ENCODE assay signal across 1 cellular context in the genomic region with DNA sequence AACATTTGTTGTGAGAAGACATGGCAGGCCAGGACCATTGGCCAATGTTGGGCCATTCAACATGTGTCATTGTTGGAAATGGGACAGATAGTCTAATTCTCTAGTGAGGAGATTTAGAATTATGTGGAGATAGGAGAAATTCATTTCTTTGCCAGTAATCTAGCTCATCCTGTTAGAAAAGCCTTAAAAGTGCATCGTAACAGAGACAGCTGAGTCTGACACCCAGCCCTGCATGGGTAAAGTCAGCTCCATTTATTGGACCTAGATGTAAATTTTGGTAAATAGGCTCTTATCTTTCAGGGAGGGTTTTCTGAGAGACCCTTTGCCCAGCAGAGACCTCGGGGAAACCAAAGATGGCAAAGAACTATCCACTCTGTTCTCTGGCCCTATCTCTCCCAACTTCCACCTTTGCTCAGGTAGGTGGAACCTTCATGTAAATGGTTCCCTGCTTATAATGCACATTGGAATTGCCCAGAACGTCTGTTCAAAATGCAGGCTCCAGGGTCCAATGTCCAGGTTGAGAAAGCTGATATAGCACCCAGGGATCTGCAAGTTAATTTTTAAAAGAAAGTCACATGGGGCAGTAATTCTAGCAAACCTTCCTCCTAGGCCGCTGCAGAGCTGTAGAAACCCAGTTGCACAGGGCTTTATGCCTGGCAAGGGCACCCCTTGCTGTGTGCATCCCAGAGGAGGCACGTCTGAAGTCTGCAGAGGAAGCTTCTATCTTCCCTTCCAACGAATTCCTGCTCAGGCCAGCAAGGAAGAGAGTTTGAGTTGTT.
TF ChIP-seq lines count a peak whose summit lies in the region.

No MANE protein-coding gene starts in this region.

TF ChIP-seq in HepG2, 621 proteins besides CTCF, POLR2A, EP300 and RAD21 (continued from another document and continues in another):
- TF ChIP-seq, protein P1, sequence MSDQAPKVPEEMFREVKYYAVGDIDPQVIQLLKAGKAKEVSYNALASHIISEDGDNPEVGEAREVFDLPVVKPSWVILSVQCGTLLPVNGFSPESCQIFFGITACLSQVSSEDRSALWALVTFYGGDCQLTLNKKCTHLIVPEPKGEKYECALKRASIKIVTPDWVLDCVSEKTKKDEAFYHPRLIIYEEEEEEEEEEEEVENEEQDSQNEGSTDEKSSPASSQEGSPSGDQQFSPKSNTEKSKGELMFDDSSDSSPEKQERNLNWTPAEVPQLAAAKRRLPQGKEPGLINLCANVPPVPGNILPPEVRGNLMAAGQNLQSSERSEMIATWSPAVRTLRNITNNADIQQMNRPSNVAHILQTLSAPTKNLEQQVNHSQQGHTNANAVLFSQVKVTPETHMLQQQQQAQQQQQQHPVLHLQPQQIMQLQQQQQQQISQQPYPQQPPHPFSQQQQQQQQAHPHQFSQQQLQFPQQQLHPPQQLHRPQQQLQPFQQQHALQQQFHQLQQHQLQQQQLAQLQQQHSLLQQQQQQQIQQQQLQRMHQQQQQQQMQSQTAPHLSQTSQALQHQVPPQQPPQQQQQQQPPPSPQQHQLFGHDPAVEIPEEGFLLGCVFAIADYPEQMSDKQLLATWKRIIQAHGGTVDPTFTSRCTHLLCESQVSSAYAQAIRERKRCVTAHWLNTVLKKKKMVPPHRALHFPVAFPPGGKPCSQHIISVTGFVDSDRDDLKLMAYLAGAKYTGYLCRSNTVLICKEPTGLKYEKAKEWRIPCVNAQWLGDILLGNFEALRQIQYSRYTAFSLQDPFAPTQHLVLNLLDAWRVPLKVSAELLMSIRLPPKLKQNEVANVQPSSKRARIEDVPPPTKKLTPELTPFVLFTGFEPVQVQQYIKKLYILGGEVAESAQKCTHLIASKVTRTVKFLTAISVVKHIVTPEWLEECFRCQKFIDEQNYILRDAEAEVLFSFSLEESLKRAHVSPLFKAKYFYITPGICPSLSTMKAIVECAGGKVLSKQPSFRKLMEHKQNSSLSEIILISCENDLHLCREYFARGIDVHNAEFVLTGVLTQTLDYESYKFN (CRISPR knock-in tag; conservative IDR thresholded peaks at IDR 0.05), result peak; percentile 88
- no peak; the same call in 2 of the 3 replicates for TF ChIP-seq MXI1 (IDR thresholded peaks at IDR 0.05; ENCODE audit: borderline replicate concordance, low read depth, low read length)
- TF ChIP-seq, protein P2, sequence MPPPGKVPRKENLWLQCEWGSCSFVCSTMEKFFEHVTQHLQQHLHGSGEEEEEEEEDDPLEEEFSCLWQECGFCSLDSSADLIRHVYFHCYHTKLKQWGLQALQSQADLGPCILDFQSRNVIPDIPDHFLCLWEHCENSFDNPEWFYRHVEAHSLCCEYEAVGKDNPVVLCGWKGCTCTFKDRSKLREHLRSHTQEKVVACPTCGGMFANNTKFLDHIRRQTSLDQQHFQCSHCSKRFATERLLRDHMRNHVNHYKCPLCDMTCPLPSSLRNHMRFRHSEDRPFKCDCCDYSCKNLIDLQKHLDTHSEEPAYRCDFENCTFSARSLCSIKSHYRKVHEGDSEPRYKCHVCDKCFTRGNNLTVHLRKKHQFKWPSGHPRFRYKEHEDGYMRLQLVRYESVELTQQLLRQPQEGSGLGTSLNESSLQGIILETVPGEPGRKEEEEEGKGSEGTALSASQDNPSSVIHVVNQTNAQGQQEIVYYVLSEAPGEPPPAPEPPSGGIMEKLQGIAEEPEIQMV (CRISPR knock-in tag; IDR thresholded peaks at IDR 0.05; ENCODE audit: low read depth), result no peak
- peak; percentile 60; the same call in 1 of the 2 replicates for TF ChIP-seq TAF1 (CRISPR knock-in tag; IDR thresholded peaks at IDR 0.05)
- peak; percentile 93 for TF ChIP-seq HNF4G (IDR thresholded peaks at IDR 0.05; ENCODE audit: borderline replicate concordance, low read depth, low read length)
- peak; percentile 88 for TF ChIP-seq HNF4G (CRISPR knock-in tag; IDR thresholded peaks at IDR 0.05; ENCODE audit: borderline replicate concordance, low read depth)
- no peak for TF ChIP-seq RBM39 (IDR thresholded peaks at IDR 0.05; ENCODE audit: low read depth, low read length, poor library complexity, severe bottlenecking)
- no peak for TF ChIP-seq HIVEP1 (CRISPR knock-in tag; IDR thresholded peaks at IDR 0.05)
- TF ChIP-seq, protein P3, sequence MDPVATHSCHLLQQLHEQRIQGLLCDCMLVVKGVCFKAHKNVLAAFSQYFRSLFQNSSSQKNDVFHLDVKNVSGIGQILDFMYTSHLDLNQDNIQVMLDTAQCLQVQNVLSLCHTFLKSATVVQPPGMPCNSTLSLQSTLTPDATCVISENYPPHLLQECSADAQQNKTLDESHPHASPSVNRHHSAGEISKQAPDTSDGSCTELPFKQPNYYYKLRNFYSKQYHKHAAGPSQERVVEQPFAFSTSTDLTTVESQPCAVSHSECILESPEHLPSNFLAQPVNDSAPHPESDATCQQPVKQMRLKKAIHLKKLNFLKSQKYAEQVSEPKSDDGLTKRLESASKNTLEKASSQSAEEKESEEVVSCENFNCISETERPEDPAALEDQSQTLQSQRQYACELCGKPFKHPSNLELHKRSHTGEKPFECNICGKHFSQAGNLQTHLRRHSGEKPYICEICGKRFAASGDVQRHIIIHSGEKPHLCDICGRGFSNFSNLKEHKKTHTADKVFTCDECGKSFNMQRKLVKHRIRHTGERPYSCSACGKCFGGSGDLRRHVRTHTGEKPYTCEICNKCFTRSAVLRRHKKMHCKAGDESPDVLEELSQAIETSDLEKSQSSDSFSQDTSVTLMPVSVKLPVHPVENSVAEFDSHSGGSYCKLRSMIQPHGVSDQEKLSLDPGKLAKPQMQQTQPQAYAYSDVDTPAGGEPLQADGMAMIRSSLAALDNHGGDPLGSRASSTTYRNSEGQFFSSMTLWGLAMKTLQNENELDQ (CRISPR knock-in tag; IDR thresholded peaks at IDR 0.05; ENCODE audit: borderline replicate concordance), result no peak
- TF ChIP-seq SOX5 (CRISPR knock-in tag; IDR thresholded peaks at IDR 0.05; ENCODE audit: borderline replicate concordance), result peak; percentile 34; the same call in 1 of the 2 replicates
- TF ChIP-seq, protein P4, sequence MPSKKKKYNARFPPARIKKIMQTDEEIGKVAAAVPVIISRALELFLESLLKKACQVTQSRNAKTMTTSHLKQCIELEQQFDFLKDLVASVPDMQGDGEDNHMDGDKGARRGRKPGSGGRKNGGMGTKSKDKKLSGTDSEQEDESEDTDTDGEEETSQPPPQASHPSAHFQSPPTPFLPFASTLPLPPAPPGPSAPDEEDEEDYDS (CRISPR knock-in tag; IDR thresholded peaks at IDR 0.05), result peak; percentile 73
- peak; percentile 12; the same call in 1 of the 2 replicates for TF ChIP-seq ZNF788 (CRISPR knock-in tag; IDR thresholded peaks at IDR 0.05; ENCODE audit: borderline replicate concordance)
- TF ChIP-seq SRSF4 (IDR thresholded peaks at IDR 0.05; ENCODE audit: low read depth, low read length, poor library complexity, severe bottlenecking), result no peak
- TF ChIP-seq NFRKB (IDR thresholded peaks at IDR 0.05), result no peak
- no peak for TF ChIP-seq ZNF709 (CRISPR knock-in tag; IDR thresholded peaks at IDR 0.05)
- TF ChIP-seq, protein P5, sequence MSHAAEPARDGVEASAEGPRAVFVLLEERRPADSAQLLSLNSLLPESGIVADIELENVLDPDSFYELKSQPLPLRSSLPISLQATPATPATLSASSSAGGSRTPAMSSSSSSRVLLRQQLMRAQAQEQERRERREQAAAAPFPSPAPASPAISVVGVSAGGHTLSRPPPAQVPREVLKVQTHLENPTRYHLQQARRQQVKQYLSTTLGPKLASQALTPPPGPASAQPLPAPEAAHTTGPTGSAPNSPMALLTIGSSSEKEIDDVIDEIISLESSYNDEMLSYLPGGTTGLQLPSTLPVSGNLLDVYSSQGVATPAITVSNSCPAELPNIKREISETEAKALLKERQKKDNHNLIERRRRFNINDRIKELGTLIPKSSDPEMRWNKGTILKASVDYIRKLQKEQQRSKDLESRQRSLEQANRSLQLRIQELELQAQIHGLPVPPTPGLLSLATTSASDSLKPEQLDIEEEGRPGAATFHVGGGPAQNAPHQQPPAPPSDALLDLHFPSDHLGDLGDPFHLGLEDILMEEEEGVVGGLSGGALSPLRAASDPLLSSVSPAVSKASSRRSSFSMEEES (CRISPR knock-in tag; IDR thresholded peaks at IDR 0.05), result peak; percentile 77
- no peak for TF ChIP-seq ZNF510 (CRISPR knock-in tag; IDR thresholded peaks at IDR 0.05; ENCODE audit: low read depth)
- TF ChIP-seq PLRG1 (conservative IDR thresholded peaks at IDR 0.05), result no peak
- TF ChIP-seq MIXL1 (CRISPR knock-in tag; IDR thresholded peaks at IDR 0.05), result 0 out of 2 replicates have a peak, but pooled peaks have one; percentile 16
- TF ChIP-seq ZNF598 (CRISPR knock-in tag; IDR thresholded peaks at IDR 0.05; ENCODE audit: borderline replicate concordance), result 0 out of 2 replicates have a peak, but pooled peaks have one; percentile 37
- TF ChIP-seq SALL1 (CRISPR knock-in tag; IDR thresholded peaks at IDR 0.05), result peak; percentile 52; the same call in 1 of the 2 replicates
- 0 out of 2 replicates have a peak, but pooled peaks have one; percentile 23 for TF ChIP-seq FOSL2 (CRISPR knock-in tag; IDR thresholded peaks at IDR 0.05)
- peak; percentile 42; the same call in 1 of the 2 replicates for TF ChIP-seq KDM1A (CRISPR knock-in tag; IDR thresholded peaks at IDR 0.05)
- TF ChIP-seq ZNF260 (CRISPR knock-in tag; IDR thresholded peaks at IDR 0.05; ENCODE audit: borderline replicate concordance, low read depth), result no peak
- peak; percentile 30; the same call in 1 of the 2 replicates for TF ChIP-seq NCOA2 (CRISPR knock-in tag; IDR thresholded peaks at IDR 0.05)
- no peak for TF ChIP-seq RARA (CRISPR knock-in tag; IDR thresholded peaks at IDR 0.05)
- TF ChIP-seq SIX1 (CRISPR knock-in tag; IDR thresholded peaks at IDR 0.05; ENCODE audit: borderline replicate concordance), result peak; percentile 78; the same call in 1 of the 2 replicates
- no peak for TF ChIP-seq NKX3-1 (CRISPR knock-in tag; IDR thresholded peaks at IDR 0.05)
- TF ChIP-seq GABPB1 (CRISPR knock-in tag; IDR thresholded peaks at IDR 0.05), result no peak
- TF ChIP-seq ATRX (CRISPR knock-in tag; IDR thresholded peaks at IDR 0.05; ENCODE audit: borderline replicate concordance), result no peak
- no peak for TF ChIP-seq ZNF619 (CRISPR knock-in tag; IDR thresholded peaks at IDR 0.05)
- TF ChIP-seq POLR2AphosphoS5 (IDR thresholded peaks at IDR 0.05; ENCODE audit: low read depth, low read length), result peak; percentile 85
- TF ChIP-seq, protein P6, sequence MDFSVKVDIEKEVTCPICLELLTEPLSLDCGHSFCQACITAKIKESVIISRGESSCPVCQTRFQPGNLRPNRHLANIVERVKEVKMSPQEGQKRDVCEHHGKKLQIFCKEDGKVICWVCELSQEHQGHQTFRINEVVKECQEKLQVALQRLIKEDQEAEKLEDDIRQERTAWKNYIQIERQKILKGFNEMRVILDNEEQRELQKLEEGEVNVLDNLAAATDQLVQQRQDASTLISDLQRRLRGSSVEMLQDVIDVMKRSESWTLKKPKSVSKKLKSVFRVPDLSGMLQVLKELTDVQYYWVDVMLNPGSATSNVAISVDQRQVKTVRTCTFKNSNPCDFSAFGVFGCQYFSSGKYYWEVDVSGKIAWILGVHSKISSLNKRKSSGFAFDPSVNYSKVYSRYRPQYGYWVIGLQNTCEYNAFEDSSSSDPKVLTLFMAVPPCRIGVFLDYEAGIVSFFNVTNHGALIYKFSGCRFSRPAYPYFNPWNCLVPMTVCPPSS (IDR thresholded peaks at IDR 0.05), result no peak
- TF ChIP-seq FOXJ3 (CRISPR knock-in tag; IDR thresholded peaks at IDR 0.05; ENCODE audit: borderline replicate concordance), result peak; percentile 28; the same call in 1 of the 2 replicates
- TF ChIP-seq, protein P7, sequence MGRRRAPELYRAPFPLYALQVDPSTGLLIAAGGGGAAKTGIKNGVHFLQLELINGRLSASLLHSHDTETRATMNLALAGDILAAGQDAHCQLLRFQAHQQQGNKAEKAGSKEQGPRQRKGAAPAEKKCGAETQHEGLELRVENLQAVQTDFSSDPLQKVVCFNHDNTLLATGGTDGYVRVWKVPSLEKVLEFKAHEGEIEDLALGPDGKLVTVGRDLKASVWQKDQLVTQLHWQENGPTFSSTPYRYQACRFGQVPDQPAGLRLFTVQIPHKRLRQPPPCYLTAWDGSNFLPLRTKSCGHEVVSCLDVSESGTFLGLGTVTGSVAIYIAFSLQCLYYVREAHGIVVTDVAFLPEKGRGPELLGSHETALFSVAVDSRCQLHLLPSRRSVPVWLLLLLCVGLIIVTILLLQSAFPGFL (CRISPR knock-in tag; IDR thresholded peaks at IDR 0.05), result no peak
- peak; percentile 50 for TF ChIP-seq TEAD3 (CRISPR knock-in tag; optimal IDR thresholded peaks at IDR 0.05; ENCODE audit: borderline replicate concordance)
- TF ChIP-seq SATB2 (CRISPR knock-in tag; IDR thresholded peaks at IDR 0.05), result no peak
- TF ChIP-seq ATF7 (IDR thresholded peaks at IDR 0.05), result no peak
- no peak for TF ChIP-seq ATF7 (CRISPR knock-in tag; IDR thresholded peaks at IDR 0.05)
- TF ChIP-seq ZNF12 (CRISPR knock-in tag; IDR thresholded peaks at IDR 0.05), result no peak
- peak; percentile 54 for TF ChIP-seq BCL6 (CRISPR knock-in tag; IDR thresholded peaks at IDR 0.05)
- no peak for TF ChIP-seq AHR (CRISPR knock-in tag; IDR thresholded peaks at IDR 0.05)
- no peak for TF ChIP-seq RBAK (CRISPR knock-in tag; IDR thresholded peaks at IDR 0.05)
- peak; percentile 49 for TF ChIP-seq ZNF781 (CRISPR knock-in tag; IDR thresholded peaks at IDR 0.05; ENCODE audit: borderline replicate concordance, not compliant biosample characterization)
- no peak for TF ChIP-seq ZFAT (CRISPR knock-in tag; conservative IDR thresholded peaks at IDR 0.05)
- no peak for TF ChIP-seq SOX6 (IDR thresholded peaks at IDR 0.05)
- peak; percentile 64 for TF ChIP-seq SOX6 (CRISPR knock-in tag; IDR thresholded peaks at IDR 0.05)
- TF ChIP-seq HDAC6 (IDR thresholded peaks at IDR 0.05; ENCODE audit: low read depth, low read length), result no peak
- TF ChIP-seq MTF1 (CRISPR knock-in tag; IDR thresholded peaks at IDR 0.05), result no peak
- TF ChIP-seq, protein P8, sequence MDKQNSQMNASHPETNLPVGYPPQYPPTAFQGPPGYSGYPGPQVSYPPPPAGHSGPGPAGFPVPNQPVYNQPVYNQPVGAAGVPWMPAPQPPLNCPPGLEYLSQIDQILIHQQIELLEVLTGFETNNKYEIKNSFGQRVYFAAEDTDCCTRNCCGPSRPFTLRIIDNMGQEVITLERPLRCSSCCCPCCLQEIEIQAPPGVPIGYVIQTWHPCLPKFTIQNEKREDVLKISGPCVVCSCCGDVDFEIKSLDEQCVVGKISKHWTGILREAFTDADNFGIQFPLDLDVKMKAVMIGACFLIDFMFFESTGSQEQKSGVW (CRISPR knock-in tag; IDR thresholded peaks at IDR 0.05; ENCODE audit: borderline replicate concordance), result no peak
- TF ChIP-seq, protein P9, sequence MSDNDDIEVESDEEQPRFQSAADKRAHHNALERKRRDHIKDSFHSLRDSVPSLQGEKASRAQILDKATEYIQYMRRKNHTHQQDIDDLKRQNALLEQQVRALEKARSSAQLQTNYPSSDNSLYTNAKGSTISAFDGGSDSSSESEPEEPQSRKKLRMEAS (IDR thresholded peaks at IDR 0.05), result no peak; the same call in 1 of the 2 replicates
- no peak for TF ChIP-seq ZNF138 (CRISPR knock-in tag; IDR thresholded peaks at IDR 0.05; ENCODE audit: low read depth)
- no peak for TF ChIP-seq NCOA5 (CRISPR knock-in tag; IDR thresholded peaks at IDR 0.05)
- no peak for TF ChIP-seq SRSF1 (optimal IDR thresholded peaks at IDR 0.05; ENCODE audit: low read depth, low read length)
- 0 out of 2 replicates have a peak, but pooled peaks have one; percentile 56 for TF ChIP-seq ZNF205 (CRISPR knock-in tag; IDR thresholded peaks at IDR 0.05)
- TF ChIP-seq SP140L (CRISPR knock-in tag; IDR thresholded peaks at IDR 0.05; ENCODE audit: borderline replicate concordance), result no peak
- no peak for TF ChIP-seq ZNF33A (CRISPR knock-in tag; IDR thresholded peaks at IDR 0.05; ENCODE audit: borderline replicate concordance)
